ENCODE assay signal across 8 cellular contexts in the genomic region with DNA sequence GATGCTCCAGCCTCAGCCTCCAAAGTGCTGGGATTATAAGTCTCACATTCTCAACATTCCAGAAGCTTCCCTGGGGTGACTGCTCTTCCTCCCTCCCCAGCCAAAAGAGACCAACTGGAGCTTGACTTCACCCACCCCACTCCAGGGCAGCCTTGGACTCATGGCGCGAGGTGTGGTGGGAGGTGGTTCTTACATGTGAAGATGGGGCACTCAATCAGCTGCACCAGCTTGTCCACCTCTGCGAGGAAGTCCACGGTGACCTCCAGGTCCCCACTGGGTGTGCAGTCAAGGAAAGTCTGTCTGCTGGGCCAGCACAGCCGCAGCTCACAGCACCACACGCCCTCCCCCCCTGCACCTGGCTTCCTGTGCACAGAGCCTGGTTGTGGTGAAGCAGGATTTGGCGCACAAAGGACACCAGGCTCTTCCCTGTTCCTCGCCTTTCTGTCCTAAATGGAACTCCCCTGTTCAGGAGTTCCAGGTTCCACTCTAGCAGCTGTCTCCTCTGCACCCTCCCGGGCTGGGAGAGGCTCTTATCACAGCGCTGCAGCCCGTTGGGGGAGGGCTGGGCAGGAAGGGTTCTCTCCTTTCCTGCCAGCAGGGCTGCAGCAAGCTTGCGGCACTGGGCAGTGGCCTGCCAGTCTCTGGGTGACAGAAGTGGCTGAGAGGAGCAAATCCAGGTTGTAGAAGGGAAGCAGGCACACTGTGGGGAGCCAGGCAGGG. TPM values are rescaled to one million over a fixed set of nuclear protein-coding genes. Genes with fewer than 3 reads are reported as not detected.
DNase-seq lines count a peak whose midpoint lies in the region; ATAC-seq and TF ChIP-seq lines count a peak whose summit lies in the region.

No MANE protein-coding gene starts in this region.

- ATAC-seq in GM18519 (IDR thresholded peaks at IDR 0.05; ENCODE audit: low FRiP score, unreplicated experiment) (no peak), HG03442 (IDR thresholded peaks at IDR 0.05; ENCODE audit: unreplicated experiment) (no peak), GM19455 (IDR thresholded peaks at IDR 0.05; ENCODE audit: unreplicated experiment) (no peak)

- intact Hi-C loops in Caco-2 (cut with micrococcal nuclease; ENCODE audit: unreplicated experiment): no loop called here

- BruUV-seq in Caco-2 (replicated peaks; lab: Mats Ljungman, UMichigan): no TSS peak

- H3K27me3 ChIP-seq in Caco-2 (replicated peaks; ENCODE audit: control insufficient read depth, insufficient read depth, low read length): no peaks in the 10 kb centered on the region

- no peaks in the 10 kb centered on the region for H3K9me3 ChIP-seq in Caco-2
- H3K9me3 ChIP-seq in KOPT-K1 (ENCODE audit: insufficient read depth, low read length, poor library complexity, severe bottlenecking): no peaks in the 10 kb centered on the region

- H3K27ac Mint-ChIP-seq in Caco-2 (ENCODE audit: unreplicated experiment): peak overlapping the region; percentile 89

- peaks cover 31% of the 10 kb centered on the region for H3K36me3 Mint-ChIP-seq in Caco-2 (ENCODE audit: insufficient read depth, unreplicated experiment)

- no peak for DNase-seq in Caco-2
- peak in 1 of 61 donors; percentile 44 for DNase-seq in caudate nucleus (lab: John Stamatoyannopoulos, UW)
- DNase-seq in mucosa of gallbladder (ENCODE audit: low spot score): peak; percentile 59
- no peak for DNase-seq in NK-92 (lab: John Stamatoyannopoulos, UW; ENCODE audit: unreplicated experiment)

- H3K27me3 Mint-ChIP-seq in Caco-2 (ENCODE audit: insufficient read depth, unreplicated experiment): no peaks in the 10 kb centered on the region

- peaks cover 38% of the 10 kb centered on the region for H3K4me1 Mint-ChIP-seq in Caco-2 (ENCODE audit: low read depth, unreplicated experiment)

- H3K4me1 ChIP-seq in Caco-2: peaks cover 44% of the 10 kb centered on the region

- TF ChIP-seq CTCF in Caco-2 (IDR thresholded peaks at IDR 0.05; ENCODE audit: insufficient read depth in 1 of 2, low read depth in 1 of 2, low read length in 1 of 2, severe bottlenecking in 1 of 2, unreplicated experiment in 1 of 2): no peak

- CTCF ChIA-PET in Caco-2 (lab: Charles Lee): interaction anchor here (0.9 kb wide), 1 partner anchor 43 kb away, joined by 3 read pairs; no protein-coding TSS in a partner anchor

- no peak overlapping the region for H3K4me3 ChIP-seq in Caco-2 (ENCODE audit: low read depth, low read length)

- H3K27ac ChIP-seq in KOPT-K1 (ENCODE audit: low read depth, low read length, poor library complexity, severe bottlenecking): peak overlapping the region; percentile 90
- peak overlapping the region; percentile 2 for H3K27ac ChIP-seq in caudate nucleus (ENCODE audit: low read depth, low read length)

- no peak overlapping the region for H3K4me3 Mint-ChIP-seq in Caco-2 (ENCODE audit: unreplicated experiment)

- H3K36me3 ChIP-seq in Caco-2 (ENCODE audit: control insufficient read depth, insufficient read depth, low read length) (no peaks in the 10 kb centered on the region; the same call in 1 of the 2 replicates), KOPT-K1 (ENCODE audit: insufficient read depth, low read length) (peaks cover 20% of the 10 kb centered on the region; the same call in 1 of the 2 replicates)

- POLR2A ChIA-PET in Caco-2 (lab: Charles Lee): no interaction called here

- H3K9me3 Mint-ChIP-seq in Caco-2 (ENCODE audit: unreplicated experiment): no peaks in the 10 kb centered on the region

RNA-seq across cellular contexts. Expression of gene MTSS2, which starts 9.7 kb away (rescaled TPM):
- total RNA-seq in Caco-2 (2022) (45.5 and 64.1 TPM in 2 replicates), mucosa of gallbladder (113 TPM)

RNA-seq across cellular contexts. Expression of gene IL34, which starts 49.2 kb away (rescaled TPM):
- 0.49 and 0.50 TPM in 2 replicates for total RNA-seq in Caco-2 (2022)
- total RNA-seq in mucosa of gallbladder: 3.5 TPM
